In the genomic region with DNA sequence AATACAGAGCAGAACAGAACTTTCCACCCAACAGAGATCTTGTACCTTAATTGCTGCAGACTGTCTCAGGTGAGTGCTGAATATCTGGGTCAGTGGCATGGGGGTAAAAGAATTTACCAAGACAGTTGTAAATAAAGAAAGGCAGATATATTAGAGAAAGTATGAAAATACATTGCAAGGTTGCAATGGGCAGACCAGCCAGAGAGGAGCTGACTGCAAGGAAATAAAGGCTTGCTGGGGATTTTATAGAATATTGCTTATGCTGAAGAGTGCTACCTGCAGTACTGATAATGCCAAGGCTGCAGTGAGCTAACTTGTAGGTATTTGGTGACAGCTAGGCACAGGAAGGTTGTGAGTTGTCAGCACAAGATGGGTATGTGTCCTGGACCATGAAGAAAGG, we compare ENCODE assay signal across 34 cellular contexts.
"Had no signal": no experiment of that assay in that cellular context is flagged by ENCODE, and none has a peak within 500 bp of the region (broad histone marks: within the 10 kb centered on the region; RNA-seq: fewer than 3 reads in every experiment).

No MANE protein-coding gene starts in this region.

- H3K9me3 ChIP-seq: adrenal gland, ascending aorta, breast epithelium had no signal

- H3K4me1 ChIP-seq: ascending aorta, body of pancreas, breast epithelium had no signal

- H3K4me3 ChIP-seq: adrenal gland, ascending aorta, body of pancreas, breast epithelium, cardiac muscle cell had no signal

- FAIRE-seq: astrocyte, bronchial epithelial cell had no signal

- H3K36me3 ChIP-seq: adrenal gland, ascending aorta, brain microvascular endothelial cell, breast epithelium, cardiac muscle cell had no signal

- H3K27ac ChIP-seq: adrenal gland, ascending aorta, body of pancreas, brain microvascular endothelial cell, breast epithelium, cardiac muscle cell had no signal

- ATAC-seq: activated naive CD4-positive, alpha-beta T cell treated with anti-CD3 and anti-CD28 coated beads, Interleukin-2, amount 50 U/mL, for 72 hours; activated naive CD8-positive, alpha-beta T cell treated with anti-CD3 and anti-CD28 coated beads, Interleukin-2, amount 50 U/mL, for 24 hours; activated T-cell treated with anti-CD3 and anti-CD28 coated beads, Interleukin-2, amount 50 U/mL, for 4 hours; activated T-cell treated with anti-CD3 and anti-CD28 coated beads, Interleukin-2, amount 50 U/mL, for 72 hours; activated T-helper 17 cell treated with anti-CD3 and anti-CD28 coated beads, Interleukin-2, amount 50 U/mL, for 72 hours; body of pancreas had no signal

- DNase-seq: activated effector memory CD4-positive, alpha-beta T cell treated with anti-CD3 and anti-CD28 coated beads, Interleukin-2, amount 50 U/mL, for 16 hours; activated effector memory CD4-positive, alpha-beta T cell treated with Interleukin-2 at 50 U/mL for 16 hours; activated gamma-delta T cell; activated gamma-delta T cell treated with Interleukin-2 at 50 U/mL for 16 hours; activated naive CD4-positive, alpha-beta T cell; activated naive CD4-positive, alpha-beta T cell treated with anti-CD3 and anti-CD28 coated beads for 36 hours; activated naive CD4-positive, alpha-beta T cell treated with anti-CD3 and anti-CD28 coated beads, Interleukin-2, amount 10 ng/mL, durations not matched to agents 7 days and 5 days; activated naive CD4-positive, alpha-beta T cell treated with anti-CD3 and anti-CD28 coated beads, Interleukin-2, amount 50 U/mL, for 16 hours; activated naive CD4-positive, alpha-beta T cell treated with Interleukin-2 at 50 U/mL for 16 hours; activated naive CD8-positive, alpha-beta T cell treated with anti-CD3 and anti-CD28 coated beads for 36 hours; activated naive CD8-positive, alpha-beta T cell treated with anti-CD3 and anti-CD28 coated beads, Interleukin-2, amount 10 ng/mL, durations not matched to agents 7 days and 5 days; activated naive CD8-positive, alpha-beta T cell treated with anti-CD3 and anti-CD28 coated beads, Interleukin-2, amount 50 U/mL, for 24 hours; activated T-cell treated with anti-CD3 and anti-CD28 coated beads, Interleukin-2, amount 50 U/mL, for 1 hour; activated T-cell treated with anti-CD3 and anti-CD28 coated beads, Interleukin-2, amount 50 U/mL, for 24 hours; activated T-cell treated with anti-CD3 and anti-CD28 coated beads, Interleukin-2, amount 50 U/mL, for 4 hours; activated T-cell treated with anti-CD3 and anti-CD28 coated beads, Interleukin-2, amount 50 U/mL, for 48 hours; activated T-cell treated with anti-CD3 and anti-CD28 coated beads, Interleukin-2, amount 50 U/mL, for 72 hours; adrenal gland; amniotic stem cell; amygdala; anterior cingulate cortex; aorta; body of pancreas; brain microvascular endothelial cell; caudate nucleus; central memory CD4-positive, alpha-beta T cell; cerebellar nuclear complex had no signal

- H3K27me3 ChIP-seq: adrenal gland, ascending aorta, body of pancreas, brain microvascular endothelial cell, breast epithelium, cardiac muscle cell had no signal
